Comparison of ENCODE assay signal across 14 cellular contexts in the genomic region with DNA sequence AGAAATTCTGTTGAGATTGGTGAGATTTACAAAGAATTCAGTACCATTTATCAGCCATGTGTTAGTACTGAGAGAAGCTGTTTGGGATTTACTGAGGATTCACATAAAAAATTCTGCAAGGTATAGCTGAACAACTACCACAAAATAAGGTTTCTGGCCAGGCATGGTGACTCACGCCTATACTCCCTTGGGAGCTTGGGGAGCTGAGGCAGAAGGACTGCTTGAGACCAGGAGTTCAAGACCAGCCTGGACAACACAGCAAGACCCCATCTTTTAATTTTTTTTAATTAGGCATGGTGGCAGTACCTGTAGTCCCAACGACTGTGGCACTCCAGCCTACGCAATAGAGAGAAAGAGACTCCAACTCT.
DNase-seq lines count a peak whose midpoint lies in the region; ATAC-seq, FAIRE-seq and TF ChIP-seq lines count a peak whose summit lies in the region.
"Had no signal": no experiment of that assay in that cellular context is flagged by ENCODE, and none has a peak within 500 bp of the region (broad histone marks: within the 10 kb centered on the region; RNA-seq: fewer than 3 reads in every experiment).

No MANE protein-coding gene starts in this region.

- H3K9me3 ChIP-seq in AG04450 (ENCODE audit: control insufficient read depth, insufficient read depth, low read length) (no peaks in the 10 kb centered on the region), HEK293 (ENCODE audit: control insufficient read depth, insufficient read depth, low read depth, low read length) (no peaks in the 10 kb centered on the region), keratinocyte (ENCODE audit: control insufficient read depth, low read depth, low read length) (no peaks in the 10 kb centered on the region)
- H3K9me3 ChIP-seq: adrenal gland, Peyer's patch had no signal

- peak overlapping the region; percentile 13 for H3K9ac ChIP-seq in keratinocyte (ENCODE audit: control insufficient read depth, extremely low read depth, insufficient read depth, low read length)

- H3K79me2 ChIP-seq in keratinocyte (ENCODE audit: control insufficient read depth, insufficient read depth, low read length) = peaks cover 43% of the 10 kb centered on the region

- no peaks in the 10 kb centered on the region for H4K20me1 ChIP-seq in keratinocyte (ENCODE audit: control insufficient read depth, extremely low read depth, insufficient read depth, low read length)

- ATAC-seq in activated T-helper 17 cell treated with anti-CD3 and anti-CD28 coated beads, Interleukin-2, amount 50 U/mL, for 72 hours (replicated peaks) = peak; percentile 76
- no peak for ATAC-seq in HG03139 (IDR thresholded peaks at IDR 0.05; ENCODE audit: unreplicated experiment)
- ATAC-seq: sciatic nerve had no signal

- dilution Hi-C loops in keratinocyte (cut with MboI; ENCODE audit: extremely low pct_ligation_motif_present, low sequenced_read_pairs) = no loop called here

- H3K36me3 ChIP-seq in HEK293 (ENCODE audit: control insufficient read depth in 2 of 2, insufficient read depth in 1 of 2, low read length in 2 of 2) = no peaks in the 10 kb centered on the region
- no peaks in the 10 kb centered on the region for H3K36me3 ChIP-seq in keratinocyte (ENCODE audit: control insufficient read depth in 2 of 2, extremely low read depth in 1 of 2, insufficient read depth in 2 of 2, low read length in 2 of 2)
- H3K36me3 ChIP-seq: adrenal gland, Peyer's patch had no signal

- peaks cover 12% of the 10 kb centered on the region for H3K36me3 Mint-ChIP-seq in activated T-helper 17 cell treated with anti-CD3 and anti-CD28 coated beads, Interleukin-2, amount 50 U/mL, for 72 hours (ENCODE audit: low read depth)

- H3K4me3 Mint-ChIP-seq in activated T-helper 17 cell treated with anti-CD3 and anti-CD28 coated beads, Interleukin-2, amount 50 U/mL, for 72 hours = peak overlapping the region; percentile 15
- H3K4me3 Mint-ChIP-seq: activated B cell treated with CpG ODN at 0.5 μM for 24 hours had no signal

- CTCF ChIA-PET in AG04450 (lab: Charles Lee) = no interaction called here
- CTCF ChIA-PET in HEK293 (lab: Yijun Ruan, JAX) = interaction anchor here (0.7 kb wide), 2 partner anchors 17 to 214 kb away, joined by 4 read pairs; no protein-coding TSS in a partner anchor

- no peak for TF ChIP-seq CTCF in AG04450 (IDR thresholded peaks at IDR 0.05; ENCODE audit: low read depth, low read length)
- TF ChIP-seq CTCF in HEK293 (tag by site-specific recombination; IDR thresholded peaks at IDR 0.05) = no peak
- TF ChIP-seq CTCF in keratinocyte (optimal IDR thresholded peaks at IDR 0.05 in 1 of 3, IDR thresholded peaks at IDR 0.05 in 1 of 3, conservative IDR thresholded peaks at IDR 0.05 in 1 of 3; ENCODE audit: extremely low read depth in 1 of 3, insufficient read depth in 2 of 3, low read length in 3 of 3) = no peak

- H2AFZ ChIP-seq in keratinocyte (ENCODE audit: control insufficient read depth, low read length) = no peak overlapping the region

- H3K4me1 Mint-ChIP-seq in activated T-helper 17 cell treated with anti-CD3 and anti-CD28 coated beads, Interleukin-2, amount 50 U/mL, for 72 hours = peaks cover 21% of the 10 kb centered on the region

- H3K4me1 ChIP-seq in HEK293 (ENCODE audit: control insufficient read depth, insufficient read depth, low read length) = no peaks in the 10 kb centered on the region
- peaks cover 23% of the 10 kb centered on the region for H3K4me1 ChIP-seq in keratinocyte (ENCODE audit: control insufficient read depth, extremely low read depth, insufficient read depth, low read length)
- H3K4me1 ChIP-seq: adrenal gland had no signal

- H3K27me3 Mint-ChIP-seq in activated T-helper 17 cell treated with anti-CD3 and anti-CD28 coated beads, Interleukin-2, amount 50 U/mL, for 72 hours = no peaks in the 10 kb centered on the region
- H3K27me3 Mint-ChIP-seq: activated B cell treated with CpG ODN at 0.5 μM for 24 hours had no signal

- H3K27ac ChIP-seq in AG04450 (ENCODE audit: low read depth, low read length) (peak overlapping the region; percentile 34), HEK293 (ENCODE audit: extremely low read depth, low read depth, low read length) (no peak overlapping the region), keratinocyte (ENCODE audit: control insufficient read depth, insufficient read depth, low read length) (peak overlapping the region; percentile 75)
- H3K27ac ChIP-seq: adrenal gland, Peyer's patch had no signal

- POLR2A ChIA-PET in AG04450 (lab: Yijun Ruan, JAX) = interaction anchor here (0.6 to 1.2 kb wide), 4 partner anchors 14 to 133 kb away, joined by 3 to 4 read pairs (median 3); a partner anchor contains a TSS
- POLR2A ChIA-PET in HEK293 (lab: Yijun Ruan, JAX) = interaction anchor here (0.8 kb wide), 1 partner anchor 15 kb away, joined by 3 read pairs; no protein-coding TSS in a partner anchor

- H3K4me3 ChIP-seq in AG04450 (ENCODE audit: low read depth, low read length) (no peak overlapping the region), HEK293 (ENCODE audit: low read depth, low read length) (no peak overlapping the region), keratinocyte (ENCODE audit: control insufficient read depth in 2 of 3, extremely low read depth in 1 of 3, insufficient read depth in 2 of 3, low read depth in 1 of 3, low read length in 3 of 3) (no peak overlapping the region)
- H3K4me3 ChIP-seq: adrenal gland, Peyer's patch had no signal

- FAIRE-seq in keratinocyte (lab: Jason Lieb, UNC) = no peak
- FAIRE-seq: D721Med had no signal

- no peaks in the 10 kb centered on the region for H3K9me1 ChIP-seq in keratinocyte (ENCODE audit: control insufficient read depth, extremely low read depth, insufficient read depth, low read length)

- peak overlapping the region; percentile 66 for H3K27ac Mint-ChIP-seq in activated T-helper 17 cell treated with anti-CD3 and anti-CD28 coated beads, Interleukin-2, amount 50 U/mL, for 72 hours
- H3K27ac Mint-ChIP-seq: activated B cell treated with CpG ODN at 0.5 μM for 24 hours had no signal

- peak overlapping the region; percentile 2 for H3K4me2 ChIP-seq in keratinocyte (ENCODE audit: control insufficient read depth, extremely low read depth, insufficient read depth, low read depth, low read length)

- H3K9me3 Mint-ChIP-seq in activated T-helper 17 cell treated with anti-CD3 and anti-CD28 coated beads, Interleukin-2, amount 50 U/mL, for 72 hours = no peaks in the 10 kb centered on the region
- H3K9me3 Mint-ChIP-seq: activated B cell treated with CpG ODN at 0.5 μM for 24 hours had no signal

- H3K27me3 ChIP-seq in AG04450 (ENCODE audit: control insufficient read depth, insufficient read depth, low read length) = no peaks in the 10 kb centered on the region
- H3K27me3 ChIP-seq in keratinocyte (ENCODE audit: control insufficient read depth, extremely low read depth, insufficient read depth, low read length) = no peaks in the 10 kb centered on the region
- H3K27me3 ChIP-seq: adrenal gland, Peyer's patch had no signal

- DNase-seq in AG04450 (ENCODE audit: low read depth, low spot score) (no peak), keratinocyte (ENCODE audit: low read depth, low spot score) (peak; percentile 56), NCI-H1694 (lab: John Stamatoyannopoulos, UW) (no peak), mucosa of gallbladder (ENCODE audit: low spot score) (no peak), NCI-H2171 (lab: John Stamatoyannopoulos, UW) (no peak)
- DNase-seq: activated B cell treated with CpG ODN at 0.5 μM for 24 hours, adrenal gland, NCI-H2227 treated with DMSO at 0.1 percent for 48 hours, Peyer's patch had no signal

TF ChIP-seq in HEK293, 187 proteins besides CTCF, POLR2A, EP300 and RAD21 (continues in another document):
- TF ChIP-seq ZEB2 (tag by site-specific recombination; IDR thresholded peaks at IDR 0.05) (no peak), ZNF555 (tag by site-specific recombination; conservative IDR thresholded peaks at IDR 0.05) (no peak), ZNF311 (tag by site-specific recombination; IDR thresholded peaks at IDR 0.05; ENCODE audit: borderline replicate concordance) (no peak), ZNF335 (tag by site-specific recombination; conservative IDR thresholded peaks at IDR 0.05) (peak; percentile 38; the same call in 1 of the 2 replicates), SP7 (tag by site-specific recombination; IDR thresholded peaks at IDR 0.05) (peak; percentile 9; the same call in 1 of the 2 replicates), ZNF324 (tag by site-specific recombination; IDR thresholded peaks at IDR 0.05) (no peak), ZNF121 (tag by site-specific recombination; IDR thresholded peaks at IDR 0.05) (peak; percentile 91), ZNF707 (tag by site-specific recombination; IDR thresholded peaks at IDR 0.05) (no peak), ZNF521 (tag by site-specific recombination; IDR thresholded peaks at IDR 0.05) (no peak)
- TF ChIP-seq, protein P1, sequence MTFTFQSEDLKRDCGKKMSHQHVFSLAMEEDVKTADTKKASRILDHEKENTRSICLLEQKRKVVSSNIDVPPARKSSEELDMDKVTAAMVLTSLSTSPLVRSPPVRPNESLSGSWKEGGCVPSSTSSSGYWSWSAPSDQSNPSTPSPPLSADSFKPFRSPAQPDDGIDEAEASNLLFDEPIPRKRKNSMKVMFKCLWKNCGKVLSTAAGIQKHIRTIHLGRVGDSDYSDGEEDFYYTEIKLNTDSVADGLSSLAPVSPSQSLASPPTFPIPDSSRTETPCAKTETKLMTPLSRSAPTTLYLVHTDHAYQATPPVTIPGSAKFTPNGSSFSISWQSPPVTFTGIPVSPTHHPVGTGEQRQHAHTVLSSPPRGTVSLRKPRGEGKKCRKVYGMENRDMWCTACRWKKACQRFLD (tag by site-specific recombination; IDR thresholded peaks at IDR 0.05) = no peak
